2 cellular contexts compared by ENCODE assay signal in the genomic region with DNA sequence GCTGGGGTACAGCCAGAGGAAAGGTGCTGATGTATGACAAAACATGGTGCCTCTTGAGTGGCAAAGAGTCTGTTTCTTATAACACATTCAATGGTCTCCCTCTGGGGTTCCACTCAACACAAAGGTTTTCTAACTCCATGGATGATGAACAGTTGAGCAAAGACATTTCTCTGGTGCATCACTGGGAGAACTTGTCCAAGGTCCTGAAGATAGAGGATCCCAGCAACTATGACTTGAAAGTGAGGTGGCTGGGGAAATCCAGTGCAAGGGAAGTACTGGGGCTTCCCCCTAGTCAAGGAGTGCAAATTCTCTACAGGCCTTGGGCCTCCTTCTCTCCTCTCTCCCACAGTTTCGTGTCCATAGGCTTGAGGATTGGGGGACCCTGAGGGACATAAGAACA.
A peak's percentile ranks its signal among the peaks of the same experiment; 100 is the strongest.
TF ChIP-seq lines count a peak whose summit lies in the region.

No MANE protein-coding gene starts in this region.

TF ChIP-seq in HEK293, 187 proteins besides CTCF, POLR2A, EP300 and RAD21 (continued from another document):
- TF ChIP-seq, protein P1, sequence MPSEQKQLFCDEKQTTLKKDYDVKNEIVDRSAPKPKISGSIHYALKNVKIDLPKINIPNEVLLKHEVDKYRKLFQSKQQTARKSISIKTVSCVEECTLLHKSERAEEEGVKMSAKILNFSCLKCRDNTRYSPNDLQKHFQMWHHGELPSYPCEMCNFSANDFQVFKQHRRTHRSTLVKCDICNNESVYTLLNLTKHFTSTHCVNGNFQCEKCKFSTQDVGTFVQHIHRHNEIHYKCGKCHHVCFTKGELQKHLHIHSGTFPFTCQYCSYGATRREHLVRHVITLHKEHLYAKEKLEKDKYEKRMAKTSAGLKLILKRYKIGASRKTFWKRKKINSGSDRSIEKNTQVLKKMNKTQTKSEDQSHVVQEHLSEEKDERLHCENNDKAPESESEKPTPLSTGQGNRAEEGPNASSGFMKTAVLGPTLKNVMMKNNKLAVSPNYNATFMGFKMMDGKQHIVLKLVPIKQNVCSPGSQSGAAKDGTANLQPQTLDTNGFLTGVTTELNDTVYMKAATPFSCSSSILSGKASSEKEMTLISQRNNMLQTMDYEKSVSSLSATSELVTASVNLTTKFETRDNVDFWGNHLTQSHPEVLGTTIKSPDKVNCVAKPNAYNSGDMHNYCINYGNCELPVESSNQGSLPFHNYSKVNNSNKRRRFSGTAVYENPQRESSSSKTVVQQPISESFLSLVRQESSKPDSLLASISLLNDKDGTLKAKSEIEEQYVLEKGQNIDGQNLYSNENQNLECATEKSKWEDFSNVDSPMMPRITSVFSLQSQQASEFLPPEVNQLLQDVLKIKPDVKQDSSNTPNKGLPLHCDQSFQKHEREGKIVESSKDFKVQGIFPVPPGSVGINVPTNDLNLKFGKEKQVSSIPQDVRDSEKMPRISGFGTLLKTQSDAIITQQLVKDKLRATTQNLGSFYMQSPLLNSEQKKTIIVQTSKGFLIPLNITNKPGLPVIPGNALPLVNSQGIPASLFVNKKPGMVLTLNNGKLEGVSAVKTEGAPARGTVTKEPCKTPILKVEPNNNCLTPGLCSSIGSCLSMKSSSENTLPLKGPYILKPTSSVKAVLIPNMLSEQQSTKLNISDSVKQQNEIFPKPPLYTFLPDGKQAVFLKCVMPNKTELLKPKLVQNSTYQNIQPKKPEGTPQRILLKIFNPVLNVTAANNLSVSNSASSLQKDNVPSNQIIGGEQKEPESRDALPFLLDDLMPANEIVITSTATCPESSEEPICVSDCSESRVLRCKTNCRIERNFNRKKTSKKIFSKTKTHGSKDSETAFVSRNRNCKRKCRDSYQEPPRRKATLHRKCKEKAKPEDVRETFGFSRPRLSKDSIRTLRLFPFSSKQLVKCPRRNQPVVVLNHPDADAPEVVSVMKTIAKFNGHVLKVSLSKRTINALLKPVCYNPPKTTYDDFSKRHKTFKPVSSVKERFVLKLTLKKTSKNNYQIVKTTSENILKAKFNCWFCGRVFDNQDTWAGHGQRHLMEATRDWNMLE (tag by site-specific recombination; conservative IDR thresholded peaks at IDR 0.05; ENCODE audit: low read depth): no peak
- no peak for TF ChIP-seq ZNF791 (tag by site-specific recombination; IDR thresholded peaks at IDR 0.05)
- TF ChIP-seq, protein P2, sequence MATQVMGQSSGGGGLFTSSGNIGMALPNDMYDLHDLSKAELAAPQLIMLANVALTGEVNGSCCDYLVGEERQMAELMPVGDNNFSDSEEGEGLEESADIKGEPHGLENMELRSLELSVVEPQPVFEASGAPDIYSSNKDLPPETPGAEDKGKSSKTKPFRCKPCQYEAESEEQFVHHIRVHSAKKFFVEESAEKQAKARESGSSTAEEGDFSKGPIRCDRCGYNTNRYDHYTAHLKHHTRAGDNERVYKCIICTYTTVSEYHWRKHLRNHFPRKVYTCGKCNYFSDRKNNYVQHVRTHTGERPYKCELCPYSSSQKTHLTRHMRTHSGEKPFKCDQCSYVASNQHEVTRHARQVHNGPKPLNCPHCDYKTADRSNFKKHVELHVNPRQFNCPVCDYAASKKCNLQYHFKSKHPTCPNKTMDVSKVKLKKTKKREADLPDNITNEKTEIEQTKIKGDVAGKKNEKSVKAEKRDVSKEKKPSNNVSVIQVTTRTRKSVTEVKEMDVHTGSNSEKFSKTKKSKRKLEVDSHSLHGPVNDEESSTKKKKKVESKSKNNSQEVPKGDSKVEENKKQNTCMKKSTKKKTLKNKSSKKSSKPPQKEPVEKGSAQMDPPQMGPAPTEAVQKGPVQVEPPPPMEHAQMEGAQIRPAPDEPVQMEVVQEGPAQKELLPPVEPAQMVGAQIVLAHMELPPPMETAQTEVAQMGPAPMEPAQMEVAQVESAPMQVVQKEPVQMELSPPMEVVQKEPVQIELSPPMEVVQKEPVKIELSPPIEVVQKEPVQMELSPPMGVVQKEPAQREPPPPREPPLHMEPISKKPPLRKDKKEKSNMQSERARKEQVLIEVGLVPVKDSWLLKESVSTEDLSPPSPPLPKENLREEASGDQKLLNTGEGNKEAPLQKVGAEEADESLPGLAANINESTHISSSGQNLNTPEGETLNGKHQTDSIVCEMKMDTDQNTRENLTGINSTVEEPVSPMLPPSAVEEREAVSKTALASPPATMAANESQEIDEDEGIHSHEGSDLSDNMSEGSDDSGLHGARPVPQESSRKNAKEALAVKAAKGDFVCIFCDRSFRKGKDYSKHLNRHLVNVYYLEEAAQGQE (tag by site-specific recombination; IDR thresholded peaks at IDR 0.05): 0 out of 2 replicates have a peak, but pooled peaks have one; percentile 20
- no peak for TF ChIP-seq ZNF248 (tag by site-specific recombination; IDR thresholded peaks at IDR 0.05)

TF ChIP-seq in HepG2, 621 proteins besides CTCF, POLR2A, EP300 and RAD21 (continued from another document):
- TF ChIP-seq EHMT2 (IDR thresholded peaks at IDR 0.05; ENCODE audit: borderline replicate concordance, low read depth, low read length): peak; percentile 72
- TF ChIP-seq WIZ (CRISPR knock-in tag; IDR thresholded peaks at IDR 0.05): peak; percentile 62; the same call in 1 of the 2 replicates
- no peak for TF ChIP-seq ZNF510 (CRISPR knock-in tag; IDR thresholded peaks at IDR 0.05; ENCODE audit: low read depth)
- TF ChIP-seq ZNF616 (CRISPR knock-in tag; IDR thresholded peaks at IDR 0.05; ENCODE audit: low read depth): no peak
- 0 out of 2 replicates have a peak, but pooled peaks have one; percentile 38 for TF ChIP-seq ZSCAN9 (CRISPR knock-in tag; IDR thresholded peaks at IDR 0.05; ENCODE audit: borderline replicate concordance)
- no peak for TF ChIP-seq SNAI1 (CRISPR knock-in tag; IDR thresholded peaks at IDR 0.05; ENCODE audit: borderline replicate concordance)
- TF ChIP-seq HDAC2 (CRISPR knock-in tag; IDR thresholded peaks at IDR 0.05): 0 out of 2 replicates have a peak, but pooled peaks have one; percentile 35
- peak; percentile 97 for TF ChIP-seq MIER2 (CRISPR knock-in tag; IDR thresholded peaks at IDR 0.05)
TF ChIP-seq in HepG2: peak in this region for 6.
